Comparison of ENCODE assay signal across 7 cellular contexts in the genomic region with DNA sequence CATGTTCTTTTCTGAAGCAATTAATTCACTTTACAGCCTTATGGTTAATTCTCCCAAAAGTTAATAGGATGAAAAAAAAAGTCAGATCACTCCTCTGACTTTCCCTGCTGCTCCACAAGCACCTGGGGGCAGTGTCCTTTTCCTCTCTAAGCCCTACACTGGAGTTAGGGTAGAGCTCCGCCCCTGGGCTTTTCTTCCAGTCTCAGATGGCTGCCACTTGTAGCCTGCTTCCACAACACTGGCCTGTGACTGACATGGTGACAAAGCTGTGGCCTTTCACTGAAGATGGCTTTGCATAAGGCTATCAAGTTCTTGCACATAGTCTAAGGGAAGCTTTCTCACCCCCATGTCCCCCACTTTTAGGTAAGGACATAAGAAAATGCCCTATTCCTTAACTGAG. TPM values are rescaled to one million over a fixed set of nuclear protein-coding genes. Genes with fewer than 3 reads are reported as not detected.
A peak's percentile ranks its signal among the peaks of the same experiment; 100 is the strongest.
DNase-seq lines count a peak whose midpoint lies in the region; ATAC-seq and TF ChIP-seq lines count a peak whose summit lies in the region.

No MANE protein-coding gene starts in this region.

- H3K9me3 ChIP-seq in HUES64 (ENCODE audit: insufficient read depth, low read depth, low read length): no peaks in the 10 kb centered on the region
- no peaks in the 10 kb centered on the region for H3K9me3 ChIP-seq in T-helper 17 cell (ENCODE audit: control insufficient read depth, low read length, poor library complexity, severe bottlenecking)

- ATAC-seq in T-helper 17 cell: no peak

- no peak for TF ChIP-seq CTCF in nephron progenitor cell (IDR thresholded peaks at IDR 0.05)

- H3K4me3 Mint-ChIP-seq in T-helper 17 cell (peak overlapping the region; percentile 33), nephron progenitor cell (peak overlapping the region; percentile 62)

- H3K9me3 Mint-ChIP-seq in nephron progenitor cell: no peaks in the 10 kb centered on the region

- peak; percentile 21 for DNase-seq in EH (ENCODE audit: low read depth)
- no peak for DNase-seq in T-helper 17 cell
- DNase-seq in nephron progenitor cell: peak; percentile 47
- DNase-seq in NCI-H187 treated with DMSO at 0.1 percent for 48 hours (lab: John Stamatoyannopoulos, UW): no peak
- DNase-seq in amygdala (lab: John Stamatoyannopoulos, UW): no peak
- no peak for DNase-seq in AG20443 (ENCODE audit: low spot score)

- H3K36me3 Mint-ChIP-seq in T-helper 17 cell (ENCODE audit: low read depth): peaks cover 2% of the 10 kb centered on the region
- H3K36me3 Mint-ChIP-seq in nephron progenitor cell (ENCODE audit: low read depth): no peaks in the 10 kb centered on the region

- no peak overlapping the region for H3K4me3 ChIP-seq in HUES64 (ENCODE audit: low read length)

- H3K27ac ChIP-seq in HUES64 (ENCODE audit: low read depth, low read length): 0 out of 2 replicates have a peak overlapping the region, but pooled peaks have one; percentile 2

- 20% methylated on average over 1 of the region's 1 CpG for WGBS in HUES64

- H3K27me3 ChIP-seq in HUES64 (ENCODE audit: insufficient read depth, low read length): no peaks in the 10 kb centered on the region

- H3K4me1 ChIP-seq in HUES64 (ENCODE audit: insufficient read depth, low read length): peaks cover 16% of the 10 kb centered on the region

- H3K9ac ChIP-seq in HUES64 (ENCODE audit: low read depth, low read length): no peak overlapping the region

- H3K27ac Mint-ChIP-seq in T-helper 17 cell (peak overlapping the region; percentile 37), nephron progenitor cell (peak overlapping the region; percentile 38)

- H3K27me3 Mint-ChIP-seq in T-helper 17 cell (no peaks in the 10 kb centered on the region), nephron progenitor cell (ENCODE audit: low read depth, poor library complexity) (peaks cover 2% of the 10 kb centered on the region)

- H3K4me1 Mint-ChIP-seq in T-helper 17 cell (peaks cover 27% of the 10 kb centered on the region), nephron progenitor cell (peaks cover 34% of the 10 kb centered on the region)

- no peaks in the 10 kb centered on the region for H3K36me3 ChIP-seq in HUES64 (ENCODE audit: insufficient read depth, low read length)

RNA-seq across cellular contexts. Expression of a gene that starts 1.3 kb away (rescaled TPM):
- polyA plus RNA-seq in HUES64 (2013, experiment 1 of 2): 8.7 TPM
- polyA plus RNA-seq in HUES64 (2013, experiment 2 of 2): 6.2 TPM
- total RNA-seq in T-helper 17 cell: 1 to 10 TPM; 2.3 to 4.6 TPM

RNA-seq across cellular contexts. Expression of a gene that starts 9.0 kb away (rescaled TPM):
- polyA plus RNA-seq in HUES64 (2013, experiment 1 of 2): 64.7 TPM
- 66.9 TPM for polyA plus RNA-seq in HUES64 (2013, experiment 2 of 2)
- 100 to 1,000 TPM; 129 to 148 TPM for total RNA-seq in T-helper 17 cell

RNA-seq across cellular contexts. Expression of a gene that starts 27.2 kb away (rescaled TPM):
- 2.3 TPM for polyA plus RNA-seq in HUES64 (2013, experiment 1 of 2)
- polyA plus RNA-seq in HUES64 (2013, experiment 2 of 2): 1.3 TPM
- 1 to 10 TPM in 1 of 2 donors, under 1 TPM in 1; 0.63 to 1.7 TPM for total RNA-seq in T-helper 17 cell

Comparison
In these comparisons a context has a peak if more than half of its experiments do, and no peak if none do; other contexts are left out.
1. DNase-seq: peak in EH (single experiment) and nephron progenitor cell (single experiment); none in T-helper 17 cell (0 of 3), NCI-H187 treated with DMSO at 0.1 percent for 48 hours (single experiment), amygdala (0 of 56) and AG20443 (single experiment).